Comparison of ENCODE assay signal across 10 cellular contexts in the genomic region with DNA sequence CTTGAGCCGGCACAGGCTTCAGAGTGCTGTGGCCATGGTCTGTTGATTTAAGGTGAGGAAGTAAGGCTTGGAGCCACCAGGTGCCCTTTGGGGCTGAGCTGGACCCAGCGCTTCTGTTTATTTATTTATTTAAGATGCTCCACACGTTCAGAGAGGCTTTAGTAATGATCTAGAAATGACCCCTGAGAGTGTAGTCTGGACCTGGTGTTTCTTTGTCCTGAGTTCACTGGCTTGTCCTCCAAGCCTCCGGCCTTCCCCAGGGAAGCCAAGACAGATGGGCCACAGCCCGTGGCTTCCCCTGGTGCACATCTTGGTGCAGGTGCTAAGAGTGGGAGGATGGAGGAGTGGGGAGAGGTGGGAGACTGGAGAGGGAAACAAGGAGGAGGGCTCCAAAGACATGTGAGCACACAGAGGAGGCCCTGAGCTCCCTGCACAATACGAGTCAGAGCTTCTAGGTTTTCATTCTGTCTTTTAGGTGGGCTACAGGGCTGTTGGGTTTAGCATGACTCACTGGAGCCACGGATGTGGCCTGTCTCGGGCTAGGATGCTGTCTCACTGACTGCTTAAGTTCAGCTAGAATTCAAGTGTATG. TPM values are rescaled to one million over a fixed set of nuclear protein-coding genes. Genes with fewer than 3 reads are reported as not detected.
A peak's percentile ranks its signal among the peaks of the same experiment; 100 is the strongest.
DNase-seq lines count a peak whose midpoint lies in the region; ATAC-seq and TF ChIP-seq lines count a peak whose summit lies in the region.
"Had no signal": no experiment of that assay in that cellular context is flagged by ENCODE, and none has a peak within 500 bp of the region (broad histone marks: within the 10 kb centered on the region; RNA-seq: fewer than 3 reads in every experiment).

No MANE protein-coding gene starts in this region.

- peak overlapping the region in 1 of 7 donors; percentile 28 for H3K27ac Mint-ChIP-seq in CD14-positive monocyte

- peaks cover 0 to 6% (median under 1%) of the 10 kb centered on the region in 7 donors for H3K9me3 Mint-ChIP-seq in CD14-positive monocyte

- peaks cover 33% of the 10 kb centered on the region for H3K27me3 ChIP-seq in gastroesophageal sphincter
- H3K27me3 ChIP-seq: pancreas had no signal

- DNase-seq in CD14-positive monocyte (ENCODE audit: low spot score) (peak; percentile 22), HCEC 1CT (peak; percentile 10), islet precursor cell (peak; percentile 47), KBM-7 (no peak), amygdala (lab: John Stamatoyannopoulos, UW) (no peak)
- DNase-seq in activated CD8-positive, alpha-beta memory T cell treated with anti-CD3 and anti-CD28 coated beads, Interleukin-2, amount 50 U/mL, for 4 hours: peak; percentile 34
- no peak for DNase-seq in effector CD8-positive, alpha-beta T cell (lab: John Stamatoyannopoulos, UW)
- DNase-seq: amniotic stem cell had no signal

- 80 to 88% methylated on average over 3 to 7 of the region's 8 CpGs for WGBS in gastroesophageal sphincter (ENCODE audit: low coverage in 1 of 2), 2 donors

- no peak overlapping the region for H3K4me3 ChIP-seq in gastroesophageal sphincter
- H3K4me3 ChIP-seq: pancreas had no signal

- H3K36me3 Mint-ChIP-seq in CD14-positive monocyte: no peaks in the 10 kb centered on the region

- H3K4me1 Mint-ChIP-seq in CD14-positive monocyte: no peaks in the 10 kb centered on the region

- in situ Hi-C loops in KBM-7 (cut with MboI; ENCODE audit: low pct_unique_long_range_greater_than_20kb, low sequenced_read_pairs): no loop called here

- no peak overlapping the region for H3K27ac ChIP-seq in gastroesophageal sphincter
- H3K27ac ChIP-seq: pancreas had no signal

- H3K27me3 Mint-ChIP-seq in CD14-positive monocyte (ENCODE audit: low read depth in 3 of 3): peaks cover 14 to 33% (median 20%) of the 10 kb centered on the region in 3 donors

- intact Hi-C loops in CD14-positive monocyte (cut with micrococcal nuclease): no loop called here

- TF ChIP-seq EP300 in gastroesophageal sphincter (IDR thresholded peaks at IDR 0.05): no peak

- ATAC-seq in gastroesophageal sphincter: no peak
- ATAC-seq: pancreas had no signal

- no peak overlapping the region for H3K4me3 Mint-ChIP-seq in CD14-positive monocyte

- peaks cover 0 to 13% (median 5%) of the 10 kb centered on the region in 3 donors for H3K4me1 ChIP-seq in gastroesophageal sphincter
- H3K4me1 ChIP-seq: pancreas had no signal

- TF ChIP-seq CTCF in CD14-positive monocyte (IDR thresholded peaks at IDR 0.05) (no peak), gastroesophageal sphincter (IDR thresholded peaks at IDR 0.05) (no peak)

- peaks cover 0 to 15% (median 0%) of the 10 kb centered on the region in 3 donors for H3K9me3 ChIP-seq in gastroesophageal sphincter
- H3K9me3 ChIP-seq: pancreas had no signal

- H3K36me3 ChIP-seq in gastroesophageal sphincter: no peaks in the 10 kb centered on the region
- H3K36me3 ChIP-seq: pancreas had no signal

- TF ChIP-seq POLR2A in gastroesophageal sphincter (IDR thresholded peaks at IDR 0.05): no peak

RNA-seq across cellular contexts. Expression of gene AHRR, which starts 56.9 kb away (rescaled TPM):
- under 1 TPM in 1 of 2 donors, not detected in 1; 0.15 TPM for polyA plus RNA-seq in CD14-positive monocyte
- 1 to 10 TPM in 1 of 4 donors, under 1 TPM in 3; 0.15 to 1.7 (median 0.45) TPM for total RNA-seq in gastroesophageal sphincter

Comparison
In these comparisons a context has a peak if more than half of its experiments do, and no peak if none do; other contexts are left out.
1. DNase-seq: peak in CD14-positive monocyte (single experiment), HCEC 1CT (single experiment), activated CD8-positive, alpha-beta memory T cell treated with anti-CD3 and anti-CD28 coated beads, Interleukin-2, amount 50 U/mL, for 4 hours (single experiment) and islet precursor cell (single experiment); none in KBM-7 (single experiment), effector CD8-positive, alpha-beta T cell (single experiment) and amygdala (0 of 56).